Comparison of ENCODE assay signal across 1 cellular context in genomic region chr6:129707882-129708495, GRCh38.
TF ChIP-seq lines count a peak whose summit lies in the region.

No MANE protein-coding gene starts in this region.

TF ChIP-seq in HepG2, 621 proteins besides CTCF, POLR2A, EP300 and RAD21 (continued from another document and continues in another):
- no peak for TF ChIP-seq NR0B2 (CRISPR knock-in tag; IDR thresholded peaks at IDR 0.05)
- no peak for TF ChIP-seq TFE3 (CRISPR knock-in tag; IDR thresholded peaks at IDR 0.05)
- no peak for TF ChIP-seq U2AF1 (optimal IDR thresholded peaks at IDR 0.05; ENCODE audit: low read depth, low read length)
- TF ChIP-seq ZXDC (CRISPR knock-in tag; IDR thresholded peaks at IDR 0.05): no peak
- no peak for TF ChIP-seq ZNF670 (CRISPR knock-in tag; IDR thresholded peaks at IDR 0.05; ENCODE audit: borderline replicate concordance)
- no peak for TF ChIP-seq ARNTL (CRISPR knock-in tag; IDR thresholded peaks at IDR 0.05)
- no peak for TF ChIP-seq ZFP36L2 (CRISPR knock-in tag; IDR thresholded peaks at IDR 0.05)
- no peak for TF ChIP-seq ZNF709 (CRISPR knock-in tag; IDR thresholded peaks at IDR 0.05)
- TF ChIP-seq ZNF510 (CRISPR knock-in tag; IDR thresholded peaks at IDR 0.05; ENCODE audit: low read depth): 0 out of 2 replicates have a peak, but pooled peaks have one; percentile 33
- no peak for TF ChIP-seq ZSCAN12 (CRISPR knock-in tag; IDR thresholded peaks at IDR 0.05)
- no peak for TF ChIP-seq SOX6 (IDR thresholded peaks at IDR 0.05)
- no peak; the same call in 1 of the 2 replicates for TF ChIP-seq SOX6 (CRISPR knock-in tag; IDR thresholded peaks at IDR 0.05)
- no peak for TF ChIP-seq ZNF570 (CRISPR knock-in tag; IDR thresholded peaks at IDR 0.05; ENCODE audit: borderline replicate concordance)
- no peak for TF ChIP-seq SP1 (IDR thresholded peaks at IDR 0.05)
- no peak for TF ChIP-seq SP1 (CRISPR knock-in tag; IDR thresholded peaks at IDR 0.05)
- TF ChIP-seq ZNF572 (CRISPR knock-in tag; IDR thresholded peaks at IDR 0.05): no peak
- no peak for TF ChIP-seq IRF2 (CRISPR knock-in tag; IDR thresholded peaks at IDR 0.05)
- no peak; the same call in 1 of the 2 replicates for TF ChIP-seq ARID4A (CRISPR knock-in tag; IDR thresholded peaks at IDR 0.05; ENCODE audit: borderline replicate concordance)
- no peak for TF ChIP-seq KDM2A (CRISPR knock-in tag; IDR thresholded peaks at IDR 0.05; ENCODE audit: borderline replicate concordance, low read depth)
- TF ChIP-seq ARNT2 (CRISPR knock-in tag; IDR thresholded peaks at IDR 0.05; ENCODE audit: low read depth): no peak
- no peak for TF ChIP-seq DRAP1 (CRISPR knock-in tag; IDR thresholded peaks at IDR 0.05)
- 0 out of 2 replicates have a peak, but pooled peaks have one; percentile 64 for TF ChIP-seq NCOA1 (CRISPR knock-in tag; IDR thresholded peaks at IDR 0.05)
- no peak for TF ChIP-seq ATF3 (CRISPR knock-in tag; IDR thresholded peaks at IDR 0.05)
- TF ChIP-seq PHB2 (IDR thresholded peaks at IDR 0.05; ENCODE audit: partially characterized antibody): no peak
- no peak for TF ChIP-seq LRRFIP1 (CRISPR knock-in tag; conservative IDR thresholded peaks at IDR 0.05)
- no peak for TF ChIP-seq MEF2D (CRISPR knock-in tag; IDR thresholded peaks at IDR 0.05)
- no peak for TF ChIP-seq ISL2 (CRISPR knock-in tag; IDR thresholded peaks at IDR 0.05)
- no peak for TF ChIP-seq PRPF4 (IDR thresholded peaks at IDR 0.05; ENCODE audit: low read depth, low read length, poor library complexity, severe bottlenecking)
- no peak for TF ChIP-seq GABPB1 (CRISPR knock-in tag; IDR thresholded peaks at IDR 0.05)
- TF ChIP-seq ZNF552 (CRISPR knock-in tag; IDR thresholded peaks at IDR 0.05; ENCODE audit: borderline replicate concordance): no peak
- TF ChIP-seq NR2C2 (CRISPR knock-in tag; IDR thresholded peaks at IDR 0.05; ENCODE audit: borderline replicate concordance): no peak
- TF ChIP-seq ZKSCAN5 (CRISPR knock-in tag; IDR thresholded peaks at IDR 0.05): no peak
- 0 out of 2 replicates have a peak, but pooled peaks have one; percentile 16 for TF ChIP-seq TBX2 (CRISPR knock-in tag; IDR thresholded peaks at IDR 0.05; ENCODE audit: borderline replicate concordance)
- no peak for TF ChIP-seq HMGA1 (CRISPR knock-in tag; conservative IDR thresholded peaks at IDR 0.05)
- no peak for TF ChIP-seq GZF1 (CRISPR knock-in tag; IDR thresholded peaks at IDR 0.05)
- no peak for TF ChIP-seq ZKSCAN1 (IDR thresholded peaks at IDR 0.05; ENCODE audit: low read length)
- TF ChIP-seq ZNF12 (CRISPR knock-in tag; IDR thresholded peaks at IDR 0.05): no peak
- TF ChIP-seq CBX5 (CRISPR knock-in tag; IDR thresholded peaks at IDR 0.05; ENCODE audit: borderline replicate concordance): no peak
- TF ChIP-seq ZNF747 (CRISPR knock-in tag; IDR thresholded peaks at IDR 0.05; ENCODE audit: borderline replicate concordance): peak; percentile 64; the same call in 1 of the 2 replicates
- TF ChIP-seq ZNF143 (CRISPR knock-in tag; IDR thresholded peaks at IDR 0.05): no peak
- TF ChIP-seq ZNF253 (CRISPR knock-in tag; IDR thresholded peaks at IDR 0.05; ENCODE audit: borderline replicate concordance): no peak
- TF ChIP-seq ZFY (CRISPR knock-in tag; IDR thresholded peaks at IDR 0.05): 0 out of 2 replicates have a peak, but pooled peaks have one; percentile 21
- TF ChIP-seq ZNF354B (CRISPR knock-in tag; IDR thresholded peaks at IDR 0.05): 0 out of 2 replicates have a peak, but pooled peaks have one; percentile 60
- TF ChIP-seq ZNF337 (CRISPR knock-in tag; IDR thresholded peaks at IDR 0.05; ENCODE audit: borderline replicate concordance, low read depth): no peak
- TF ChIP-seq ZFX (CRISPR knock-in tag; IDR thresholded peaks at IDR 0.05; ENCODE audit: low read depth): peak; percentile 30; the same call in 1 of the 2 replicates
- TF ChIP-seq STAT5B (CRISPR knock-in tag; IDR thresholded peaks at IDR 0.05): no peak
- no peak for TF ChIP-seq CHD2 (IDR thresholded peaks at IDR 0.05; ENCODE audit: low read depth, low read length)
- 0 out of 2 replicates have a peak, but pooled peaks have one; percentile 10 for TF ChIP-seq POGZ (CRISPR knock-in tag; IDR thresholded peaks at IDR 0.05)
- TF ChIP-seq ZBTB20 (CRISPR knock-in tag; IDR thresholded peaks at IDR 0.05; ENCODE audit: borderline replicate concordance, low read depth): peak; percentile 58; the same call in 1 of the 2 replicates
- no peak for TF ChIP-seq ZFYVE20 (CRISPR knock-in tag; IDR thresholded peaks at IDR 0.05; ENCODE audit: borderline replicate concordance, low read depth)
- no peak for TF ChIP-seq ZNF740 (CRISPR knock-in tag; IDR thresholded peaks at IDR 0.05)
- no peak for TF ChIP-seq ZNF138 (CRISPR knock-in tag; IDR thresholded peaks at IDR 0.05; ENCODE audit: low read depth)
- TF ChIP-seq ZNF33B (CRISPR knock-in tag; IDR thresholded peaks at IDR 0.05): no peak
- TF ChIP-seq TSC22D2 (CRISPR knock-in tag; IDR thresholded peaks at IDR 0.05; ENCODE audit: borderline replicate concordance): no peak
- TF ChIP-seq FOSL2 (CRISPR knock-in tag; IDR thresholded peaks at IDR 0.05): no peak; the same call in 1 of the 2 replicates
- TF ChIP-seq ZBTB21 (CRISPR knock-in tag; IDR thresholded peaks at IDR 0.05): no peak
- no peak for TF ChIP-seq ZNF616 (CRISPR knock-in tag; IDR thresholded peaks at IDR 0.05; ENCODE audit: low read depth)
- peak; percentile 54; the same call in 1 of the 2 replicates for TF ChIP-seq ZNF329 (CRISPR knock-in tag; IDR thresholded peaks at IDR 0.05; ENCODE audit: low read depth)
- peak; percentile 62 for TF ChIP-seq HNF4A (CRISPR knock-in tag; IDR thresholded peaks at IDR 0.05)
- TF ChIP-seq FOXO1 (CRISPR knock-in tag; IDR thresholded peaks at IDR 0.05): no peak
- no peak for TF ChIP-seq MEIS1 (CRISPR knock-in tag; IDR thresholded peaks at IDR 0.05; ENCODE audit: borderline replicate concordance)
- TF ChIP-seq SNAPC2 (CRISPR knock-in tag; IDR thresholded peaks at IDR 0.05): no peak
- no peak for TF ChIP-seq HBP1 (CRISPR knock-in tag; IDR thresholded peaks at IDR 0.05; ENCODE audit: low read depth)
- TF ChIP-seq ATM (IDR thresholded peaks at IDR 0.05; ENCODE audit: borderline replicate concordance): no peak
- TF ChIP-seq REPIN1 (CRISPR knock-in tag; IDR thresholded peaks at IDR 0.05; ENCODE audit: borderline replicate concordance, low read depth): no peak
- TF ChIP-seq ZNF567 (CRISPR knock-in tag; IDR thresholded peaks at IDR 0.05; ENCODE audit: borderline replicate concordance): 0 out of 2 replicates have a peak, but pooled peaks have one; percentile 51
- 0 out of 2 replicates have a peak, but pooled peaks have one; percentile 27 for TF ChIP-seq ZNF607 (CRISPR knock-in tag; IDR thresholded peaks at IDR 0.05; ENCODE audit: borderline replicate concordance)
- TF ChIP-seq ZNF264 (CRISPR knock-in tag; IDR thresholded peaks at IDR 0.05): no peak
